Comparison of ENCODE assay signal across 13 cellular contexts in genomic region chr12:82896979-82897378, GRCh38.
DNase-seq lines count a peak whose midpoint lies in the region; ATAC-seq and TF ChIP-seq lines count a peak whose summit lies in the region.
"Had no signal": no experiment of that assay in that cellular context is flagged by ENCODE, and none has a peak within 500 bp of the region (broad histone marks: within the 10 kb centered on the region; RNA-seq: fewer than 3 reads in every experiment).

No MANE protein-coding gene starts in this region.

- no peaks in the 10 kb centered on the region for H4K20me1 ChIP-seq in PC-9 (ENCODE audit: insufficient read depth)

- H3K4me2 ChIP-seq in PC-9: no peak overlapping the region

- H3F3A ChIP-seq in PC-9 (ENCODE audit: insufficient read depth, low read depth): no peaks in the 10 kb centered on the region

- TF ChIP-seq CTCF in PC-9 (conservative IDR thresholded peaks at IDR 0.05): no peak
- TF ChIP-seq CTCF in omental fat pad (IDR thresholded peaks at IDR 0.05): no peak

- H3K9me2 ChIP-seq in PC-9 (ENCODE audit: insufficient read depth): no peaks in the 10 kb centered on the region

- POLR2A ChIA-PET in PC-9 (lab: Charles Lee; ENCODE audit: unreplicated experiment): interaction anchor here (0.7 kb wide), 1 partner anchor 22 kb away, joined by 4 read pairs; no protein-coding TSS in a partner anchor

- CTCF ChIA-PET in PC-9 (lab: Charles Lee): interaction anchor here (1.0 kb wide), 1 partner anchor 28 kb away, joined by 5 read pairs; no protein-coding TSS in a partner anchor

- H2AFZ ChIP-seq in PC-9: no peak overlapping the region

- peak; percentile 68 for ATAC-seq in omental fat pad (ENCODE audit: low FRiP score)
- ATAC-seq in GM19395 (IDR thresholded peaks at IDR 0.05; ENCODE audit: unreplicated experiment): no peak
- no peak for ATAC-seq in HG03571 (IDR thresholded peaks at IDR 0.05; ENCODE audit: unreplicated experiment)
- ATAC-seq in HG02981 (IDR thresholded peaks at IDR 0.05; ENCODE audit: unreplicated experiment): no peak

- intact Hi-C loops in PC-9 (cut with micrococcal nuclease; ENCODE audit: unreplicated experiment): no loop called here

- no TSS peak for BruUV-seq in PC-9 (replicated peaks; lab: Mats Ljungman, UMichigan)

- no peak overlapping the region for H3K4me3 ChIP-seq in PC-9
- H3K4me3 ChIP-seq: upper lobe of left lung had no signal

- H3K79me2 ChIP-seq in PC-9 (ENCODE audit: low read depth): no peaks in the 10 kb centered on the region

- H3K27ac ChIP-seq in PC-9 (no peak overlapping the region), epithelial cell of prostate (no peak overlapping the region)
- H3K27ac ChIP-seq: upper lobe of left lung had no signal

- no peaks in the 10 kb centered on the region for H3K9me3 ChIP-seq in PC-9 (ENCODE audit: insufficient read depth, low read depth)
- H3K9me3 ChIP-seq: upper lobe of left lung had no signal

- no peaks in the 10 kb centered on the region for H3K27me3 ChIP-seq in PC-9 (ENCODE audit: insufficient read depth, low read depth)
- H3K27me3 ChIP-seq: upper lobe of left lung had no signal

- no peaks in the 10 kb centered on the region for H3K36me3 ChIP-seq in PC-9 (ENCODE audit: low read depth)
- H3K36me3 ChIP-seq: upper lobe of left lung had no signal

- H3K4me1 ChIP-seq in PC-9 (replicated peaks; ENCODE audit: insufficient read depth): peaks cover 3% of the 10 kb centered on the region; the same call in 1 of the 2 replicates
- H3K4me1 ChIP-seq: upper lobe of left lung had no signal

- DNase-seq in DMS53 treated with DMSO at 0.1 percent for 48 hours (lab: John Stamatoyannopoulos, UW; ENCODE audit: unreplicated experiment) (peak; percentile 41), PC-9 (peak; percentile 17 to 61), epithelial cell of prostate (ENCODE audit: low read depth, low spot score) (peak; percentile 66), omental fat pad (ENCODE audit: low spot score) (no peak), NCI-H2029 (lab: John Stamatoyannopoulos, UW) (no peak)
- DNase-seq: activated CD4-positive, alpha-beta T cell treated with anti-CD3 and anti-CD28 coated beads, Interleukin-2, amount 10 ng/mL, durations not matched to agents 7 days and 5 days; activated naive CD4-positive, alpha-beta T cell; NCI-H82; T-helper 1 cell had no signal

Comparison
In these comparisons a context has a peak if more than half of its experiments do, and no peak if none do; other contexts are left out.
1. DNase-seq: peak in DMS53 treated with DMSO at 0.1 percent for 48 hours (single experiment), PC-9 (2 of 2) and epithelial cell of prostate (single experiment); none in omental fat pad (single experiment) and NCI-H2029 (single experiment).